Comparison of ENCODE assay signal across 1 cellular context in the genomic region with DNA sequence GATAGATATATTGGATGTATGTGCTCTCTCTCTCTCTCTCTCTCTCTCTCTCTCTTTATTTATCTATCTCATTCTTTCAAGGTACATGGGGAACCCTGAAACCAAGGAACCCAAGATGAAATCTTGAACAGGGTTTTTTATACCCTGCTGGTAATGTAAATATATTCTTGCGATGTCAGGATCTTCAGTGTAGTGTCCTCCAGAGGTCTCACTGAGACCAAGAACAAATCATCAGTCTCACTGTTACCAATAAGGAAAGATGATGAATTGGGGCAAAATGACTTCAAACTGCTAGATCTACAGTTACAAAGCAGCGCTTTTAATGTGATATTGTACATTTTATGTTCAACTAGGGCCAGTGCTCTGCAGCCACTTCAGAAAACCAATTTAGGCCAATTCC.
TF ChIP-seq lines count a peak whose summit lies in the region.

No MANE protein-coding gene starts in this region.

TF ChIP-seq in WTC11, 78 proteins besides CTCF, POLR2A, EP300 and RAD21 (continued from another document):
- TF ChIP-seq, protein P1, sequence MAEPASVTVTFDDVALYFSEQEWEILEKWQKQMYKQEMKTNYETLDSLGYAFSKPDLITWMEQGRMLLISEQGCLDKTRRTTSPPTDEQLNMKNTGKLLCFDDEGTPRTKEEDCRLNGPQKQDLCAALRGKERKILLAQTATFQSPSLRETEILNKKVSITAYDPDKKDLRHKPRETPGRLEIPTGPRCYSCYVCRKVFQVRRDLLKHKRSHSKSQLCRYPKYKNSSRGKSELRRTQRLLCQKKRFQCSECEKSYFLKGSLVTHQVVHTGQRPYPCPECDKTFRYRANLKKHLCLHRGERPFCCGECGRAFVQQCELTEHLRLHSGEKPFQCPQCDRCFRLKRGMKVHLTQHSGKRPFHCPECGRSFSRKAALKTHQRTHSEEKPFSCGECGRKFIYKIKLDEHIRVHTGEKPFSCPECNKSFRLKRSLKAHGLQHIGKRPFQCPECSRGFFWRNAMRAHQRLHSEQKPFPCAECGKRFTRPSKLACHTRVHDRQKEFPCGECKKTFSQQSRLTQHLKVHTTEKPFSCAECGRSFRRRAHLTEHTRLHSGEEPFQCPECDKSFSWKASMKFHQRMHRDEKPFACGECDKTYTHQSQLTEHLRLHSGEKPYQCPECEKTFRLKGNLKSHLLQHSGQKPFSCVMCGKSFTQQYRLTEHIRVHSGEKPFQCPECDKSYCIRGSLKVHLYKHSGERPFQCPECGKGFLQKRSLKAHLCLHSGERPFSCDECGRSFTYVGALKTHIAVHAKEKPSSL (CRISPR knock-in tag; conservative IDR thresholded peaks at IDR 0.05): no peak
- TF ChIP-seq E2F5 (CRISPR knock-in tag; IDR thresholded peaks at IDR 0.05) (no peak), NFATC4 (CRISPR knock-in tag; IDR thresholded peaks at IDR 0.05) (no peak), ZNF263 (CRISPR knock-in tag; IDR thresholded peaks at IDR 0.05; ENCODE audit: low read depth) (no peak), GRHL2 (CRISPR knock-in tag; IDR thresholded peaks at IDR 0.05; ENCODE audit: insufficient replicate concordance, severe bottlenecking) (no peak), FOXK1 (CRISPR knock-in tag; IDR thresholded peaks at IDR 0.05) (no peak), ZNF281 (CRISPR knock-in tag; IDR thresholded peaks at IDR 0.05) (no peak), JUN (CRISPR knock-in tag; IDR thresholded peaks at IDR 0.05) (no peak), ZNF138 (CRISPR knock-in tag; conservative IDR thresholded peaks at IDR 0.05) (no peak)
- TF ChIP-seq, protein P2, sequence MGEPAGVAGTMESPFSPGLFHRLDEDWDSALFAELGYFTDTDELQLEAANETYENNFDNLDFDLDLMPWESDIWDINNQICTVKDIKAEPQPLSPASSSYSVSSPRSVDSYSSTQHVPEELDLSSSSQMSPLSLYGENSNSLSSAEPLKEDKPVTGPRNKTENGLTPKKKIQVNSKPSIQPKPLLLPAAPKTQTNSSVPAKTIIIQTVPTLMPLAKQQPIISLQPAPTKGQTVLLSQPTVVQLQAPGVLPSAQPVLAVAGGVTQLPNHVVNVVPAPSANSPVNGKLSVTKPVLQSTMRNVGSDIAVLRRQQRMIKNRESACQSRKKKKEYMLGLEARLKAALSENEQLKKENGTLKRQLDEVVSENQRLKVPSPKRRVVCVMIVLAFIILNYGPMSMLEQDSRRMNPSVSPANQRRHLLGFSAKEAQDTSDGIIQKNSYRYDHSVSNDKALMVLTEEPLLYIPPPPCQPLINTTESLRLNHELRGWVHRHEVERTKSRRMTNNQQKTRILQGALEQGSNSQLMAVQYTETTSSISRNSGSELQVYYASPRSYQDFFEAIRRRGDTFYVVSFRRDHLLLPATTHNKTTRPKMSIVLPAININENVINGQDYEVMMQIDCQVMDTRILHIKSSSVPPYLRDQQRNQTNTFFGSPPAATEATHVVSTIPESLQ (CRISPR knock-in tag; IDR thresholded peaks at IDR 0.05): no peak
